1 cellular context compared by ENCODE assay signal in genomic region chr4:118974758-118975157, GRCh38.
TF ChIP-seq lines count a peak whose summit lies in the region.

No MANE protein-coding gene starts in this region.

TF ChIP-seq in PFSK-1, 5 proteins besides CTCF, POLR2A, EP300 and RAD21 (continued from another document):
- TF ChIP-seq FOXP2 (optimal IDR thresholded peaks at IDR 0.05; ENCODE audit: borderline replicate concordance, extremely low read depth, extremely low read length, insufficient read depth) (no peak), TAF1 (IDR thresholded peaks at IDR 0.05; ENCODE audit: borderline replicate concordance, insufficient read depth, low read length) (peak; percentile 37; the same call in 1 of the 2 replicates)
TF ChIP-seq in PFSK-1: peak in this region for 3.
